In the genomic region with DNA sequence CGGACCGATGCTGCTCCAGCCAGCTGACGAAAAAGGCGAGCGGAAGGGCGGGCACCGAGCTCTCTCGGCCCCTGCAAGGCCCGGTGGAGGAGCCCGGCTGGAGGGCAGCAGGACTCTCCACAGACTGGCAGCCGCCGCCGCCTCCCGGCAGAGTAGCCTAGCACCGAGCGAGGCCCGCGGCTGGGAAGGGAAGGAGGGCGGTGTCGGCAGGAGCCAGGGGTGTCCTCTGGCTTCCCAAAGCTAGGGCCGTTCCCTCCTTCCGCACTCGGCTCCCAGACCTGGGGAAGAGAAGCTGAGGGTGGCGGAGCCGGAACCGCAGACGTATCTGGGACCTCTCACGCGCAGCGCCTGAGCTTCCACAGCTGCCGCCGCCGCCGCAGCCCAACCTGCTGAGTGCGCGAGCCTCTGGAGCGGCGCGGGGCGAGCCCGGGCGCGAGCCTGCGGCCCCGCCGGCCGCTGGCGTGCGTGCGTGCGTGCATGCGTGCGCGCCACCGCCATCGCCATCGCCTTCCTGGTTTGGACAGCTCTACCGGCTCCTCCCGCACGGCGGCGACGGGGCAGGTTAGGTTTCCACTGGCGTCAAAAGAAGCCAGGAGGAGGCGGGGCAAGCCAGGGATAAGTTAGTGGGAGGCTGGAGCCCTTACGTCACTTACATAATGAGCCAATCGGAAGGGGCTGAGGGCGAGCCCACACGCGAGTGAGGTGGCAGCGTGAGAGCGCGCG, we compare ENCODE assay signal across 1 cellular context.
TF ChIP-seq lines count a peak whose summit lies in the region.

TSS of gene RAB6A (minus strand) at position 395 of the 723 bp plus-strand sequence. CDS start 439 bp downstream, outside the sequence.

TF ChIP-seq in K562, 482 proteins besides CTCF, POLR2A, EP300 and RAD21 (continued from another document and continues in another):
- TF ChIP-seq E4F1 (CRISPR knock-in tag; IDR thresholded peaks at IDR 0.05; ENCODE audit: borderline replicate concordance) (no peak), MNT (conservative IDR thresholded peaks at IDR 0.05) (peak; percentile 61 to 79; a peak in 1 of 4 replicates), ZNF3 (CRISPR knock-in tag; IDR thresholded peaks at IDR 0.05) (no peak), ZNF589 (CRISPR knock-in tag; IDR thresholded peaks at IDR 0.05; ENCODE audit: low read depth) (no peak), NR2C1 (IDR thresholded peaks at IDR 0.05) (no peak), NR2C1 (tag; IDR thresholded peaks at IDR 0.05) (no peak), CREBBP (IDR thresholded peaks at IDR 0.05; ENCODE audit: low read depth, low read length) (no peak), YY1 (IDR thresholded peaks at IDR 0.05; ENCODE audit: borderline replicate concordance in 1 of 3, control insufficient read depth in 1 of 3, extremely low read depth in 1 of 3, insufficient read depth in 3 of 3, insufficient read length in 1 of 3, insufficient replicate concordance in 2 of 3, low read depth in 1 of 3, low read length in 2 of 3) (peak in 1 of 3 experiments; percentile 2), ZNF217 (CRISPR knock-in tag; IDR thresholded peaks at IDR 0.05) (no peak), HNRNPK (IDR thresholded peaks at IDR 0.05; ENCODE audit: low read depth, low read length, poor library complexity, severe bottlenecking) (no peak), ZNF79 (CRISPR knock-in tag; IDR thresholded peaks at IDR 0.05; ENCODE audit: low read depth) (no peak), TGIF2 (CRISPR knock-in tag; IDR thresholded peaks at IDR 0.05) (no peak), ERF (CRISPR knock-in tag; IDR thresholded peaks at IDR 0.05) (0 out of 2 replicates have a peak, but pooled peaks have one; percentile 55), ZC3H8 (IDR thresholded peaks at IDR 0.05) (no peak), KDM2B (CRISPR knock-in tag; IDR thresholded peaks at IDR 0.05) (no peak), TEAD2 (tag; IDR thresholded peaks at IDR 0.05) (no peak), MYBL2 (IDR thresholded peaks at IDR 0.05; ENCODE audit: low read depth) (no peak), MYBL2 (CRISPR knock-in tag; IDR thresholded peaks at IDR 0.05; ENCODE audit: borderline replicate concordance) (no peak), ZNF253 (CRISPR knock-in tag; conservative IDR thresholded peaks at IDR 0.05) (no peak), ZNF282 (CRISPR knock-in tag; IDR thresholded peaks at IDR 0.05) (no peak), MBD2 (IDR thresholded peaks at IDR 0.05; ENCODE audit: borderline replicate concordance, low read depth) (peak; percentile 80), HMGXB4 (CRISPR knock-in tag; IDR thresholded peaks at IDR 0.05) (no peak), KDM4B (IDR thresholded peaks at IDR 0.05; ENCODE audit: borderline replicate concordance in 2 of 2, low read depth in 1 of 2) (no peak), GTF2F1 (IDR thresholded peaks at IDR 0.05; ENCODE audit: low read depth, low read length) (0 out of 2 replicates have a peak, but pooled peaks have one; percentile 48), NCOR1 (IDR thresholded peaks at IDR 0.05) (no peak), PRPF4 (IDR thresholded peaks at IDR 0.05; ENCODE audit: insufficient read depth, low read depth, low read length, poor library complexity, severe bottlenecking) (no peak), SP1 (CRISPR knock-in tag; IDR thresholded peaks at IDR 0.05) (peak; percentile 85), ZFP91 (CRISPR knock-in tag; IDR thresholded peaks at IDR 0.05) (0 out of 2 replicates have a peak, but pooled peaks have one; percentile 7), CHCHD3 (CRISPR knock-in tag; IDR thresholded peaks at IDR 0.05) (no peak), ZEB2 (IDR thresholded peaks at IDR 0.05) (no peak), ZNF780A (CRISPR knock-in tag; IDR thresholded peaks at IDR 0.05) (no peak), FIP1L1 (IDR thresholded peaks at IDR 0.05; ENCODE audit: low read depth, low read length, poor library complexity, severe bottlenecking) (no peak), TAL1 (IDR thresholded peaks at IDR 0.05) (no peak), ZNF717 (CRISPR knock-in tag; IDR thresholded peaks at IDR 0.05) (no peak), PURB (CRISPR knock-in tag; IDR thresholded peaks at IDR 0.05; ENCODE audit: low read depth) (no peak)
- TF ChIP-seq, protein P1, sequence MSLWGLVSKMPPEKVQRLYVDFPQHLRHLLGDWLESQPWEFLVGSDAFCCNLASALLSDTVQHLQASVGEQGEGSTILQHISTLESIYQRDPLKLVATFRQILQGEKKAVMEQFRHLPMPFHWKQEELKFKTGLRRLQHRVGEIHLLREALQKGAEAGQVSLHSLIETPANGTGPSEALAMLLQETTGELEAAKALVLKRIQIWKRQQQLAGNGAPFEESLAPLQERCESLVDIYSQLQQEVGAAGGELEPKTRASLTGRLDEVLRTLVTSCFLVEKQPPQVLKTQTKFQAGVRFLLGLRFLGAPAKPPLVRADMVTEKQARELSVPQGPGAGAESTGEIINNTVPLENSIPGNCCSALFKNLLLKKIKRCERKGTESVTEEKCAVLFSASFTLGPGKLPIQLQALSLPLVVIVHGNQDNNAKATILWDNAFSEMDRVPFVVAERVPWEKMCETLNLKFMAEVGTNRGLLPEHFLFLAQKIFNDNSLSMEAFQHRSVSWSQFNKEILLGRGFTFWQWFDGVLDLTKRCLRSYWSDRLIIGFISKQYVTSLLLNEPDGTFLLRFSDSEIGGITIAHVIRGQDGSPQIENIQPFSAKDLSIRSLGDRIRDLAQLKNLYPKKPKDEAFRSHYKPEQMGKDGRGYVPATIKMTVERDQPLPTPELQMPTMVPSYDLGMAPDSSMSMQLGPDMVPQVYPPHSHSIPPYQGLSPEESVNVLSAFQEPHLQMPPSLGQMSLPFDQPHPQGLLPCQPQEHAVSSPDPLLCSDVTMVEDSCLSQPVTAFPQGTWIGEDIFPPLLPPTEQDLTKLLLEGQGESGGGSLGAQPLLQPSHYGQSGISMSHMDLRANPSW (CRISPR knock-in tag; IDR thresholded peaks at IDR 0.05) = no peak
- TF ChIP-seq, protein P2, sequence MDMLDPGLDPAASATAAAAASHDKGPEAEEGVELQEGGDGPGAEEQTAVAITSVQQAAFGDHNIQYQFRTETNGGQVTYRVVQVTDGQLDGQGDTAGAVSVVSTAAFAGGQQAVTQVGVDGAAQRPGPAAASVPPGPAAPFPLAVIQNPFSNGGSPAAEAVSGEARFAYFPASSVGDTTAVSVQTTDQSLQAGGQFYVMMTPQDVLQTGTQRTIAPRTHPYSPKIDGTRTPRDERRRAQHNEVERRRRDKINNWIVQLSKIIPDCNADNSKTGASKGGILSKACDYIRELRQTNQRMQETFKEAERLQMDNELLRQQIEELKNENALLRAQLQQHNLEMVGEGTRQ (CRISPR knock-in tag; IDR thresholded peaks at IDR 0.05) = no peak
- TF ChIP-seq, protein P3, sequence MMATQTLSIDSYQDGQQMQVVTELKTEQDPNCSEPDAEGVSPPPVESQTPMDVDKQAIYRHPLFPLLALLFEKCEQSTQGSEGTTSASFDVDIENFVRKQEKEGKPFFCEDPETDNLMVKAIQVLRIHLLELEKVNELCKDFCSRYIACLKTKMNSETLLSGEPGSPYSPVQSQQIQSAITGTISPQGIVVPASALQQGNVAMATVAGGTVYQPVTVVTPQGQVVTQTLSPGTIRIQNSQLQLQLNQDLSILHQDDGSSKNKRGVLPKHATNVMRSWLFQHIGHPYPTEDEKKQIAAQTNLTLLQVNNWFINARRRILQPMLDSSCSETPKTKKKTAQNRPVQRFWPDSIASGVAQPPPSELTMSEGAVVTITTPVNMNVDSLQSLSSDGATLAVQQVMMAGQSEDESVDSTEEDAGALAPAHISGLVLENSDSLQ (IDR thresholded peaks at IDR 0.05) = peak; percentile 82
- TF ChIP-seq, protein P4, sequence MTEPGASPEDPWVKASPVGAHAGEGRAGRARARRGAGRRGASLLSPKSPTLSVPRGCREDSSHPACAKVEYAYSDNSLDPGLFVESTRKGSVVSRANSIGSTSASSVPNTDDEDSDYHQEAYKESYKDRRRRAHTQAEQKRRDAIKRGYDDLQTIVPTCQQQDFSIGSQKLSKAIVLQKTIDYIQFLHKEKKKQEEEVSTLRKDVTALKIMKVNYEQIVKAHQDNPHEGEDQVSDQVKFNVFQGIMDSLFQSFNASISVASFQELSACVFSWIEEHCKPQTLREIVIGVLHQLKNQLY (CRISPR knock-in tag; conservative IDR thresholded peaks at IDR 0.05) = 0 out of 4 replicates have a peak, but pooled peaks of 1 of the 2 experiments have one; percentile 25
- TF ChIP-seq, protein P5, sequence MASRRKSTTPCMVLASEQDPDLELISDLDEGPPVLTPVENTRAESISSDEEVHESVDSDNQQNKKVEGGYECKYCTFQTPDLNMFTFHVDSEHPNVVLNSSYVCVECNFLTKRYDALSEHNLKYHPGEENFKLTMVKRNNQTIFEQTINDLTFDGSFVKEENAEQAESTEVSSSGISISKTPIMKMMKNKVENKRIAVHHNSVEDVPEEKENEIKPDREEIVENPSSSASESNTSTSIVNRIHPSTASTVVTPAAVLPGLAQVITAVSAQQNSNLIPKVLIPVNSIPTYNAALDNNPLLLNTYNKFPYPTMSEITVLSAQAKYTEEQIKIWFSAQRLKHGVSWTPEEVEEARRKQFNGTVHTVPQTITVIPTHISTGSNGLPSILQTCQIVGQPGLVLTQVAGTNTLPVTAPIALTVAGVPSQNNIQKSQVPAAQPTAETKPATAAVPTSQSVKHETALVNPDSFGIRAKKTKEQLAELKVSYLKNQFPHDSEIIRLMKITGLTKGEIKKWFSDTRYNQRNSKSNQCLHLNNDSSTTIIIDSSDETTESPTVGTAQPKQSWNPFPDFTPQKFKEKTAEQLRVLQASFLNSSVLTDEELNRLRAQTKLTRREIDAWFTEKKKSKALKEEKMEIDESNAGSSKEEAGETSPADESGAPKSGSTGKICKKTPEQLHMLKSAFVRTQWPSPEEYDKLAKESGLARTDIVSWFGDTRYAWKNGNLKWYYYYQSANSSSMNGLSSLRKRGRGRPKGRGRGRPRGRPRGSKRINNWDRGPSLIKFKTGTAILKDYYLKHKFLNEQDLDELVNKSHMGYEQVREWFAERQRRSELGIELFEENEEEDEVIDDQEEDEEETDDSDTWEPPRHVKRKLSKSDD (conservative IDR thresholded peaks at IDR 0.05; ENCODE audit: low read length) = no peak
